In the genomic region with DNA sequence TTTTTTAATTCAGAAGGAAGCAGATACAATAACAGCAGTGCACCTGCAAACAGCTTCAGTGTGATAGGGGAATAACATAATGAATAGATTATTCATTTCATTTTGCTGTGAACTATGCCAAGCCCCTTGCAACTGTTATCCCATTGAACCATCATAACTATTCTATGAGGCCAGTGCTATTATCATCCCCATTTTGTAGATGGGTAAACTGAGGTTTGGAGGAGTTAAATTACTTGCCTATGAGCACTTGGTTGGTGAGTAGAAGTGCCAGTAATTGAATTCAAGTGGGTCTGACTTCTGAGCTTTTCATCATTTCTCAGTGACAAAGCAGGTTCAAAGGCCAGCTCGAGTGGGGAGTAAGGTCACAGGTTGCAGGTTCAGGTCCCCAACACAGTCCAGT, we compare ENCODE assay signal across 23 cellular contexts. TPM values are rescaled to one million over a fixed set of nuclear protein-coding genes. Genes with fewer than 3 reads are reported as not detected.
DNase-seq lines count a peak whose midpoint lies in the region; ATAC-seq, FAIRE-seq and TF ChIP-seq lines count a peak whose summit lies in the region.
"Had no signal": no experiment of that assay in that cellular context is flagged by ENCODE, and none has a peak within 500 bp of the region (broad histone marks: within the 10 kb centered on the region; RNA-seq: fewer than 3 reads in every experiment).

No MANE protein-coding gene starts in this region.

- H3K4me3 ChIP-seq in HepG2 (replicated peaks in 1 of 3; ENCODE audit: insufficient read depth in 1 of 3, low read depth in 2 of 3, low read length in 3 of 3) (no peak overlapping the region), right lobe of liver (no peak overlapping the region), K562 (no peak overlapping the region), MM.1S (ENCODE audit: low read length) (no peak overlapping the region)
- H3K4me3 ChIP-seq: A549; BLaER1 treated with 17β-estradiol and CSF1 and Interleukin-3, amounts not matched to agents 10 nM and 100 nM; GM12878 had no signal

- no peak for ATAC-seq in HepG2
- ATAC-seq in right lobe of liver, result no peak
- ATAC-seq in K562, result no peak
- ATAC-seq: A549 had no signal

- no peaks in the 10 kb centered on the region for H3K9me1 ChIP-seq in K562 (ENCODE audit: control insufficient read depth, insufficient read depth, low read length)

- no peaks in the 10 kb centered on the region for H3K9me3 ChIP-seq in HepG2 (ENCODE audit: low read length)
- H3K9me3 ChIP-seq in right lobe of liver, result no peaks in the 10 kb centered on the region
- H3K9me3 ChIP-seq in K562 (replicated peaks; ENCODE audit: control insufficient read depth, insufficient read depth, low read depth, low read length), result no peaks in the 10 kb centered on the region
- H3K9me3 ChIP-seq in MM.1S (replicated peaks; ENCODE audit: insufficient read depth, low read length), result no peaks in the 10 kb centered on the region
- H3K9me3 ChIP-seq: A549; BLaER1 treated with 17β-estradiol and CSF1 and Interleukin-3, amounts not matched to agents 10 nM and 100 nM; Caco-2 had no signal

- TF ChIP-seq CTCF in HepG2 (CRISPR knock-in tag; IDR thresholded peaks at IDR 0.05) (no peak), right lobe of liver (IDR thresholded peaks at IDR 0.05) (no peak), K562 (IDR thresholded peaks at IDR 0.05 in 2 of 3, conservative IDR thresholded peaks at IDR 0.05 in 1 of 3; ENCODE audit: insufficient read depth in 2 of 3, low read depth in 1 of 3, low read length in 3 of 3) (no peak), D721Med (IDR thresholded peaks at IDR 0.05; ENCODE audit: insufficient read depth, missing control alignments) (no peak), MM.1S (IDR thresholded peaks at IDR 0.05; ENCODE audit: low read length) (no peak)

- H3K79me2 ChIP-seq in HepG2 (ENCODE audit: insufficient read depth, low read length) (no peaks in the 10 kb centered on the region), K562 (ENCODE audit: control insufficient read depth, insufficient read depth, low read length) (no peaks in the 10 kb centered on the region), MM.1S (ENCODE audit: low read length) (no peaks in the 10 kb centered on the region)

- no peak overlapping the region for H3K27ac ChIP-seq in HepG2 (ENCODE audit: extremely low read length, insufficient read depth, low read length)
- H3K27ac ChIP-seq in right lobe of liver, result no peak overlapping the region
- H3K27ac ChIP-seq in K562 (ENCODE audit: extremely low read depth, low read depth, low read length), result no peak overlapping the region
- no peak overlapping the region for H3K27ac ChIP-seq in MM.1S (ENCODE audit: low read length)
- H3K27ac ChIP-seq: 22Rv1; A549; BLaER1 treated with 17β-estradiol and CSF1 and Interleukin-3, amounts not matched to agents 10 nM and 100 nM; C4-2B had no signal

- no peak for DNase-seq in HepG2 (ENCODE audit: low spot score)
- DNase-seq in right lobe of liver, result no peak
- DNase-seq in K562 (ENCODE audit: extremely low read depth in 1 of 4, low spot score in 3 of 4), result no peak
- no peak for DNase-seq in D721Med (ENCODE audit: insufficient read length, low spot score)
- no peak for DNase-seq in MM.1S
- DNase-seq: AML-193; Caco-2; Calu3; CD8-positive, alpha-beta T cell; DMS 273 treated with DMSO at 0.1 percent for 48 hours; DMS153; DMS53; DMS79; DND-41; EL; GDM1 had no signal

- no peak for FAIRE-seq in HepG2 (lab: Jason Lieb, UNC)
- no peak for FAIRE-seq in K562 (lab: Jason Lieb, UNC)
- FAIRE-seq in D721Med (lab: Jason Lieb, UNC), result no peak
- FAIRE-seq: A549, GM12892, GM18507 had no signal

- H3K9me2 ChIP-seq in MM.1S (replicated peaks; ENCODE audit: insufficient read depth, low read length), result no peaks in the 10 kb centered on the region

- H2AFZ ChIP-seq in HepG2 (ENCODE audit: low read length), result no peak overlapping the region
- H2AFZ ChIP-seq in K562 (ENCODE audit: low read depth, low read length), result no peak overlapping the region
- H2AFZ ChIP-seq in MM.1S (ENCODE audit: low read length), result no peak overlapping the region

- no peaks in the 10 kb centered on the region for H3K36me3 ChIP-seq in HepG2 (replicated peaks in 1 of 2; ENCODE audit: control insufficient read depth in 1 of 2, insufficient read depth in 2 of 2, low read length in 2 of 2)
- H3K36me3 ChIP-seq in right lobe of liver, result no peaks in the 10 kb centered on the region
- H3K36me3 ChIP-seq in K562 (ENCODE audit: control insufficient read depth, insufficient read depth, low read length), result no peaks in the 10 kb centered on the region
- H3K36me3 ChIP-seq in MM.1S (replicated peaks; ENCODE audit: insufficient read depth, low read length), result no peaks in the 10 kb centered on the region
- H3K36me3 ChIP-seq: BLaER1 treated with 17β-estradiol and CSF1 and Interleukin-3, amounts not matched to agents 10 nM and 100 nM had no signal

- H3K4me1 ChIP-seq in HepG2 (ENCODE audit: insufficient read depth, low read length) (peaks cover 12% of the 10 kb centered on the region), right lobe of liver (no peaks in the 10 kb centered on the region), K562 (replicated peaks in 1 of 2; ENCODE audit: control insufficient read depth in 2 of 2, insufficient read depth in 2 of 2, low read length in 2 of 2) (peaks cover 0 to 7% of the 10 kb centered on the region in 2 experiments; a peak in 3 of 5 replicates), MM.1S (ENCODE audit: low read length) (no peaks in the 10 kb centered on the region)
- H3K4me1 ChIP-seq: A549 had no signal

- POLR2A ChIA-PET in HepG2 (lab: Yijun Ruan, JAX), result no interaction called here
- POLR2A ChIA-PET in K562 (lab: Yijun Ruan, JAX), result interaction anchor here (0.6 kb wide), 1 partner anchor 766 kb away, joined by 4 read pairs; no protein-coding TSS in a partner anchor

- in situ Hi-C loops in HepG2 (cut with HindIII; ENCODE audit: extremely low pct_ligation_motif_present, low pct_unique_long_range_greater_than_20kb) (no loop called here), K562 (cut with MboI) (no loop called here)

- H3K9ac ChIP-seq in HepG2 (ENCODE audit: insufficient read depth, low read depth, low read length), result no peak overlapping the region
- H3K9ac ChIP-seq in K562 (ENCODE audit: insufficient read depth in 1 of 2, low read depth in 2 of 2, low read length in 2 of 2), result no peak overlapping the region
- no peak overlapping the region for H3K9ac ChIP-seq in MM.1S (ENCODE audit: low read length)
- H3K9ac ChIP-seq: BLaER1 treated with 17β-estradiol and CSF1 and Interleukin-3, amounts not matched to agents 10 nM and 100 nM had no signal

- TF ChIP-seq POLR2A in HepG2 (IDR thresholded peaks at IDR 0.05; ENCODE audit: insufficient read depth in 1 of 2, low read depth in 2 of 2, low read length in 2 of 2), result no peak
- TF ChIP-seq POLR2A in right lobe of liver (IDR thresholded peaks at IDR 0.05), result no peak
- no peak for TF ChIP-seq POLR2A in K562 (conservative IDR thresholded peaks at IDR 0.05)

- H3K27me3 ChIP-seq in HepG2 (ENCODE audit: control insufficient read depth in 1 of 2, insufficient read depth in 2 of 2, low read length in 2 of 2) (peaks cover 0 to 3% of the 10 kb centered on the region in 2 experiments; a peak in 1 of 5 replicates), right lobe of liver (no peaks in the 10 kb centered on the region), K562 (ENCODE audit: control insufficient read depth in 2 of 2, insufficient read depth in 2 of 2, low read length in 2 of 2) (no peaks in the 10 kb centered on the region), MM.1S (replicated peaks; ENCODE audit: insufficient read depth, low read length) (no peaks in the 10 kb centered on the region)
- H3K27me3 ChIP-seq: BLaER1 treated with 17β-estradiol and CSF1 and Interleukin-3, amounts not matched to agents 10 nM and 100 nM had no signal

- no peaks in the 10 kb centered on the region for H3F3A ChIP-seq in MM.1S (ENCODE audit: insufficient read depth, low read length)

- no peaks in the 10 kb centered on the region for H4K20me1 ChIP-seq in HepG2 (ENCODE audit: insufficient read depth, low read length)
- no peaks in the 10 kb centered on the region for H4K20me1 ChIP-seq in K562 (replicated peaks; ENCODE audit: control insufficient read depth, insufficient read depth, low read length)
- H4K20me1 ChIP-seq in MM.1S (ENCODE audit: insufficient read depth, low read length), result no peaks in the 10 kb centered on the region
- H4K20me1 ChIP-seq: BLaER1 treated with 17β-estradiol and CSF1 and Interleukin-3, amounts not matched to agents 10 nM and 100 nM had no signal

- BruUV-seq in HepG2 (replicated peaks; lab: Mats Ljungman, UMichigan) (no TSS peak), K562 (replicated peaks; lab: Mats Ljungman, UMichigan) (no TSS peak)

- CTCF ChIA-PET in HepG2 (lab: Yijun Ruan, JAX; ENCODE audit: low intra/inter-chr PET ratio, low total read pairs), result no interaction called here
- CTCF ChIA-PET in K562 (lab: Yijun Ruan, JAX; ENCODE audit: low intra/inter-chr PET ratio), result no interaction called here

- TF ChIP-seq EP300 in HepG2 (IDR thresholded peaks at IDR 0.05; ENCODE audit: low read depth in 2 of 2, low read length in 2 of 2) (no peak), HepG2 (CRISPR knock-in tag; IDR thresholded peaks at IDR 0.05; ENCODE audit: borderline replicate concordance) (no peak), K562 (IDR thresholded peaks at IDR 0.05; ENCODE audit: low read length) (no peak)

- WGBS in HepG2 (ENCODE audit: low lambda C conversion rate), result 0% methylated on average over 1 of the region's 1 CpG
- 50% methylated on average over 1 of the region's 1 CpG for WGBS in right lobe of liver (ENCODE audit: insufficient coverage, low coverage, low lambda C conversion rate, missing lambda C conversion rate)
- 20% methylated on average over 1 of the region's 1 CpG for WGBS in K562 (ENCODE audit: insufficient coverage, low coverage, missing lambda C conversion rate)

- intact Hi-C loops in HepG2 (cut with micrococcal nuclease; ENCODE audit: unreplicated experiment), result no loop called here
- intact Hi-C loops in right lobe of liver (cut with DNase I), result no loop called here
- intact Hi-C loops in K562 (cut with micrococcal nuclease), result no loop called here

- H3K4me2 ChIP-seq in HepG2 (ENCODE audit: low read depth, low read length), result no peak overlapping the region
- H3K4me2 ChIP-seq in K562 (ENCODE audit: insufficient read depth, low read length), result no peak overlapping the region
- H3K4me2 ChIP-seq in MM.1S (ENCODE audit: low read depth, low read length), result no peak overlapping the region
- H3K4me2 ChIP-seq: A549; BLaER1 treated with 17β-estradiol and CSF1 and Interleukin-3, amounts not matched to agents 10 nM and 100 nM had no signal

- TF ChIP-seq RAD21 in HepG2 (CRISPR knock-in tag; IDR thresholded peaks at IDR 0.05) (no peak), K562 (CRISPR knock-in tag; conservative IDR thresholded peaks at IDR 0.05 in 1 of 2, IDR thresholded peaks at IDR 0.05 in 1 of 2) (no peak)

RNA-seq across cellular contexts. Expression of gene XPNPEP1, which starts 16.8 kb away (rescaled TPM):
- total RNA-seq in HepG2 (2016; rRNA removed; fragmentation: Illumina TruSeq; extraction: Trizol) (28.4 and 30.3 TPM in 2 replicates), right lobe of liver (10 to 100 TPM; 13.9 to 57.8 (median 29.4) TPM), K562 (2014; rRNA removed) (40.1 and 50.2 TPM in 2 replicates), K562 (2014; rRNA removed; fragmentation: Illumina TruSeq; extraction: Trizol) (37.7 and 39.8 TPM in 2 replicates), K562 (2015; rRNA removed; fragmentation: Illumina TruSeq; extraction: Trizol) (35.6 and 39.1 TPM in 2 replicates), K562 (2021) (32.8 and 43.0 TPM in 2 replicates)
- total RNA-seq in HepG2 (2016; cell fraction: cytosol; rRNA removed; fragmentation: Illumina TruSeq; extraction: Trizol; ENCODE audit: low read depth), result 4.1 and 5.8 TPM in 2 replicates
- 29.5 and 30.7 TPM in 2 replicates for total RNA-seq in HepG2 (2016; cell fraction: insoluble cytoplasmic fraction; rRNA removed; fragmentation: Illumina TruSeq; extraction: Trizol)
- total RNA-seq in HepG2 (2016; cell fraction: membrane; rRNA removed; fragmentation: Illumina TruSeq; extraction: Trizol), result 12.3 and 13.8 TPM in 2 replicates
- 39.8 and 40.1 TPM in 2 replicates for total RNA-seq in HepG2 (2016; cell fraction: nucleus; rRNA removed; fragmentation: Illumina TruSeq; extraction: Trizol)
- polyA plus RNA-seq in HepG2 (2011; rRNA removed) (55.5 and 76.1 TPM in 2 replicates), K562 (2011; rRNA removed) (93.5 and 120 TPM in 2 replicates), K562 (2014; fragmentation: Illumina TruSeq; extraction: Trizol) (62.6 and 66.5 TPM in 2 replicates), K562 (2014; fragmentation: Nextera tagmentation; extraction: Ambion mirVana) (10 to 100 TPM; 24.2 to 50.6 TPM), K562 (2014; rRNA removed) (42.2 and 58.7 TPM in 2 replicates)
- polyA plus RNA-seq in HepG2 (2011; cell fraction: cytosol; rRNA removed), result 65.7 and 89.1 TPM in 2 replicates
- polyA plus RNA-seq in HepG2 (2011; cell fraction: nucleus; rRNA removed), result 262 and 282 TPM in 2 replicates
- 18.0 and 24.0 TPM in 2 replicates for polyA plus RNA-seq in HepG2 (2012)
- 2.7 and 2.8 TPM in 2 replicates for polyA plus RNA-seq in HepG2 (2016; cell fraction: cytosol; fragmentation: Illumina TruSeq; extraction: Trizol; ENCODE audit: low read depth)
- polyA plus RNA-seq in HepG2 (2016; cell fraction: insoluble cytoplasmic fraction; fragmentation: Illumina TruSeq; extraction: Trizol; ENCODE audit: low read depth), result 25.0 and 28.1 TPM in 2 replicates
- polyA plus RNA-seq in HepG2 (2016; cell fraction: membrane; fragmentation: Illumina TruSeq; extraction: Trizol; ENCODE audit: low read depth), result 6.2 and 7.9 TPM in 2 replicates
- polyA plus RNA-seq in HepG2 (2016; cell fraction: nucleus; fragmentation: Illumina TruSeq; extraction: Trizol; ENCODE audit: insufficient read depth, low read depth), result 37.8 and 41.4 TPM in 2 replicates
- polyA minus RNA-seq in HepG2 (2011; rRNA and poly(A)+ RNA removed; ENCODE audit: low replicate concordance), result 225 and 394 TPM in 2 replicates
- 40.2 and 54.6 TPM in 2 replicates for polyA minus RNA-seq in HepG2 (2011; cell fraction: cytosol; rRNA and poly(A)+ RNA removed)
- 110 and 137 TPM in 2 replicates for polyA minus RNA-seq in HepG2 (2011; cell fraction: nucleus; rRNA and poly(A)+ RNA removed)
- 76.3 and 157 TPM in 2 replicates for total RNA-seq in K562 (2011; cell fraction: chromatin; rRNA removed; ENCODE audit: low replicate concordance)
- 77.2 and 79.0 TPM in 2 replicates for total RNA-seq in K562 (2011; cell fraction: nucleolus; rRNA removed)
- 76.5 and 76.6 TPM in 2 replicates for total RNA-seq in K562 (2011; cell fraction: nucleoplasm; rRNA removed)
- polyA plus RNA-seq in K562 (2011; cell fraction: cytosol; rRNA removed), result 250 and 271 TPM in 2 replicates
- 148 and 194 TPM in 2 replicates for polyA plus RNA-seq in K562 (2011; cell fraction: nucleus; rRNA removed)
- polyA plus RNA-seq in K562 (2012), result 29.6 and 49.8 TPM in 2 replicates
- 159 and 165 TPM in 2 replicates for polyA minus RNA-seq in K562 (2011; rRNA and poly(A)+ RNA removed)
- polyA minus RNA-seq in K562 (2011; cell fraction: cytosol; rRNA and poly(A)+ RNA removed), result 75.6 and 82.5 TPM in 2 replicates
- polyA minus RNA-seq in K562 (2011; cell fraction: nucleus; rRNA and poly(A)+ RNA removed), result 67.7 and 116 TPM in 2 replicates
